ENCODE assay signal across 1 cellular context in the genomic region with DNA sequence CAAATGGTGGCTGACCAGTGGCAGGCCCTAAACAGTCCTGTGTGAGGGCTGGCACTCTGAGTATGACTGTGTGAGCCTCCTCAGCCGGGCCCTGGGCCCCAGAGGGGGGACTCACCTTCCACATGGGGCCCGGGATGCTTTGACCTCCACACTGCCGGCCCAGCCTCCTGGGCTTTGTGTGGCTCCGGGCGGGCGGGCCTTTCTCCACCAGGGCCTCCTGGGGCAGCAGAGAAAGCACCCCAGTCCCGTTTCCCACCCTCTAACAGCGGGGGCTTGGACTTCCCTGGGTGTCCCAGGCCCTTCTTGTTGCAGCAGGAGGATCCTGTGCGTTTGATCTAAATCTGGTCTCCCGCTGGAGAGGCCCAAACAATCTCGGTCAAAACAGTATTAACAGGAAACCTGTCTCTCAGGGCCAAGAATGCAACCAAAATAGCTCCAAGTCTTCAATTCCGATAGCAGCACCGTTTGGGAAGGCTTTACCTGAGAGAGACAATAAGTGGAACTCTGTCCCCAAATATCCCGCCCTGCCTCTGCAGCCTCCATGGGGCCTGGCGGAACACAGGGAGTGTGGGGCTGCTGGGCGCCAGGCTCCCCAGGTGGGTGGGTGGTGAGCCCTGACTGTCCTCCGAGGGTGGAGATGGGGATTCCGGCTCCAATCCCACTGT.
TF ChIP-seq lines count a peak whose summit lies in the region.

No MANE protein-coding gene starts in this region.

TF ChIP-seq in GM23338, 12 proteins besides CTCF, POLR2A, EP300 and RAD21 (continued from another document):
- TF ChIP-seq ZNF462 (CRISPR knock-in tag; IDR thresholded peaks at IDR 0.05) (no peak), NANOG (IDR thresholded peaks at IDR 0.05; ENCODE audit: borderline replicate concordance) (no peak), CREB1 (CRISPR knock-in tag; IDR thresholded peaks at IDR 0.05; ENCODE audit: low read depth) (no peak), ETS1 (IDR thresholded peaks at IDR 0.05) (no peak), POLR2AphosphoS5 (IDR thresholded peaks at IDR 0.05; ENCODE audit: low read depth) (no peak), REST (IDR thresholded peaks at IDR 0.05; ENCODE audit: unreplicated experiment) (no peak), EZH2phosphoT487 (IDR thresholded peaks at IDR 0.05; ENCODE audit: unreplicated experiment) (no peak), ZNF114 (CRISPR knock-in tag; IDR thresholded peaks at IDR 0.05) (no peak), ZNF331 (CRISPR knock-in tag; IDR thresholded peaks at IDR 0.05; ENCODE audit: low read depth) (no peak)
